Comparison of ENCODE assay signal across 16 cellular contexts in the genomic region with DNA sequence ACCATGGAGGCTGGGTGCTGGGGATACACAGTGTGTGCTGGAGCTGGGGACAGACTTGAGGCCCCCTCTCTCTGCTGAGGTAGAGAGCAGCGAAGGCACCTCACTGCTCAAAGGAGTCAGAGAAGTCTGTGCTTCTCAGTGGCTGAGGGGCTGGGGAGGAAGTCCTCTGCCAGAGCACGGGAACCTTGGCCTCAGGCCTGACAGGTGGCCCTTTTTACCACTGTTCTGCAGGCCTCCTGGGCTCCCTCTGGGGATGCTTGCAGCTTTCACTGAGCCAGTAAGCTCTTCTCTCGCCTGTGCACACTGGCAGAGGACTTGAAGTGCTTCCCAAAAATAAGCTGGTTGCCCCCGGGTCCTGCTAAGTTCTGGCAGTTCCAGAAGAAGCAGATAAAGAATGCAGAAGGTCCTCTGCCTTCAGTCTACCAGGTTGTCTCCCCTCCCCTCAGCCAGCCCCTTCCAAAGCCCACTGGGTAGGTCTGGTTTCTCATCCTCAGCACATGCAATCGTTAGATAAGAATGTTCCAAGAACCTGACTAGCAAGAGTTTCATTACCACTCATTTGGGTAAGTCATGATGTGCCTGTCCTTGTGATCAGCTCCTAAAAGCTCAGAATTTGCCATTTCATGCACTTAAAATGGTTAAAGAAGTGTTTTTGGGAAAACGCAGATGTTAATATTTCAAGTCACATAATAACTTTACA. TPM values are rescaled to one million over a fixed set of nuclear protein-coding genes. Genes with fewer than 3 reads are reported as not detected.
DNase-seq lines count a peak whose midpoint lies in the region; ATAC-seq and TF ChIP-seq lines count a peak whose summit lies in the region.
"Had no signal": no experiment of that assay in that cellular context is flagged by ENCODE, and none has a peak within 500 bp of the region (broad histone marks: within the 10 kb centered on the region; RNA-seq: fewer than 3 reads in every experiment).

No MANE protein-coding gene starts in this region.

- H3K9ac ChIP-seq in KMS-11 = peak overlapping the region; percentile 27; the same call in 1 of the 2 replicates

- intact Hi-C loops in mucosa of descending colon (cut with DNase I, micrococcal nuclease) (no loop called here), heart right ventricle (cut with DNase I) (no loop called here)

- TF ChIP-seq CTCF in KMS-11 (conservative IDR thresholded peaks at IDR 0.05; ENCODE audit: low read depth, low read length) (no peak), mucosa of descending colon (IDR thresholded peaks at IDR 0.05) (no peak), heart right ventricle (IDR thresholded peaks at IDR 0.05) (no peak)

- no peak for DNase-seq in activated CD4-positive, CD25-positive, alpha-beta regulatory T cell (lab: John Stamatoyannopoulos, UW)
- peak; percentile 47 to 48 for DNase-seq in activated T-cell treated with anti-CD3 and anti-CD28 coated beads, Interleukin-2, amount 50 U/mL, for 48 hours
- DNase-seq in mucosa of descending colon = no peak
- no peak for DNase-seq in heart right ventricle
- no peak for DNase-seq in stimulated activated CD4-positive, alpha-beta T cell treated with anti-CD3 and anti-CD28 coated beads, Interleukin-12 subunit alpha, Interleukin-12 subunit beta, amount 100 ng/mL, for 4 hours
- DNase-seq: foreskin melanocyte, mesendoderm, NCI-H1092 treated with DMSO at 0.1 percent for 48 hours, NCI-H226, T1000 had no signal

- WGBS in heart right ventricle, 2 donors = 54 to 55% methylated on average over 6 of the region's 6 CpGs

- H3K4me1 ChIP-seq in KMS-11 (ENCODE audit: low read depth, poor library complexity, severe bottlenecking) (peaks cover 94% of the 10 kb centered on the region), mucosa of descending colon (ENCODE audit: low read depth) (peaks cover 5% of the 10 kb centered on the region), heart right ventricle (peaks cover 0 to 39% (median 3%) of the 10 kb centered on the region in 9 donors)

- ATAC-seq in activated CD4-positive, CD25-positive, alpha-beta regulatory T cell treated with anti-CD3 and anti-CD28 coated beads, Interleukin-2, amount 50 U/mL, for 24 hours = peak; percentile 23 to 34
- peak; percentile 15 for ATAC-seq in mucosa of descending colon
- ATAC-seq in GM19351 (IDR thresholded peaks at IDR 0.05; ENCODE audit: unreplicated experiment) = no peak
- ATAC-seq in heart right ventricle = no peak
- ATAC-seq: A549 had no signal

- no peak overlapping the region for H2AFZ ChIP-seq in KMS-11 (ENCODE audit: low read depth)

- H3K36me3 ChIP-seq in KMS-11 (ENCODE audit: insufficient read depth) (no peaks in the 10 kb centered on the region), mucosa of descending colon (ENCODE audit: low read depth) (no peaks in the 10 kb centered on the region), heart right ventricle (no peaks in the 10 kb centered on the region)
- H3K36me3 ChIP-seq: thoracic aorta had no signal

- H3K27me3 ChIP-seq in KMS-11 (ENCODE audit: insufficient read depth, low read depth) = no peaks in the 10 kb centered on the region
- H3K27me3 ChIP-seq in heart right ventricle = no peaks in the 10 kb centered on the region

- peak overlapping the region; percentile 57 for H3K4me2 ChIP-seq in KMS-11
- H3K4me2 ChIP-seq: A549, smooth muscle cell had no signal

- H4K20me1 ChIP-seq in KMS-11 (ENCODE audit: insufficient read depth) = no peaks in the 10 kb centered on the region

- peak overlapping the region; percentile 82 for H3K27ac ChIP-seq in KMS-11
- H3K27ac ChIP-seq in heart right ventricle = peak overlapping the region in 1 of 10 donors; percentile 8
- H3K27ac ChIP-seq: thoracic aorta had no signal

- H3K9me3 ChIP-seq in mucosa of descending colon = no peaks in the 10 kb centered on the region
- H3K9me3 ChIP-seq in heart right ventricle = peaks cover 0 to 6% (median 0%) of the 10 kb centered on the region in 11 donors
- H3K9me3 ChIP-seq: A549, thoracic aorta had no signal

- no peak overlapping the region for H3K4me3 ChIP-seq in KMS-11 (IDR thresholded peaks at IDR 0.05; ENCODE audit: insufficient read depth, low read depth, low read length)
- no peak overlapping the region for H3K4me3 ChIP-seq in mucosa of descending colon
- H3K4me3 ChIP-seq in heart right ventricle = no peak overlapping the region
- H3K4me3 ChIP-seq: A549, smooth muscle cell, thoracic aorta had no signal

- no peaks in the 10 kb centered on the region for H3K79me2 ChIP-seq in KMS-11 (ENCODE audit: insufficient read depth, low read depth)

RNA-seq across cellular contexts. Expression of gene TENT5C, which starts 53.9 kb away (rescaled TPM):
- total RNA-seq in mucosa of descending colon = 10 to 100 TPM; 16.5 to 37.4 (median 32.1) TPM
- 10 to 100 TPM in 6 of 10 donors, 1 to 10 TPM in 4; 3.1 to 23.1 (median 13.0) TPM for total RNA-seq in heart right ventricle
- 1 to 10 TPM; 3.1 to 4.0 TPM for polyA plus RNA-seq in heart right ventricle

Comparison
In these comparisons a context has a peak if more than half of its experiments do, and no peak if none do; other contexts are left out.
1. ATAC-seq: peak in activated CD4-positive, CD25-positive, alpha-beta regulatory T cell treated with anti-CD3 and anti-CD28 coated beads, Interleukin-2, amount 50 U/mL, for 24 hours (2 of 2) and mucosa of descending colon (single experiment); none in GM19351 (single experiment) and heart right ventricle (0 of 8).
2. DNase-seq: peak in activated T-cell treated with anti-CD3 and anti-CD28 coated beads, Interleukin-2, amount 50 U/mL, for 48 hours (2 of 2); none in activated CD4-positive, CD25-positive, alpha-beta regulatory T cell (0 of 4), mucosa of descending colon (0 of 3), heart right ventricle (0 of 2) and stimulated activated CD4-positive, alpha-beta T cell treated with anti-CD3 and anti-CD28 coated beads, Interleukin-12 subunit alpha, Interleukin-12 subunit beta, amount 100 ng/mL, for 4 hours (single experiment).